15 cellular contexts compared by ENCODE assay signal in the genomic region with DNA sequence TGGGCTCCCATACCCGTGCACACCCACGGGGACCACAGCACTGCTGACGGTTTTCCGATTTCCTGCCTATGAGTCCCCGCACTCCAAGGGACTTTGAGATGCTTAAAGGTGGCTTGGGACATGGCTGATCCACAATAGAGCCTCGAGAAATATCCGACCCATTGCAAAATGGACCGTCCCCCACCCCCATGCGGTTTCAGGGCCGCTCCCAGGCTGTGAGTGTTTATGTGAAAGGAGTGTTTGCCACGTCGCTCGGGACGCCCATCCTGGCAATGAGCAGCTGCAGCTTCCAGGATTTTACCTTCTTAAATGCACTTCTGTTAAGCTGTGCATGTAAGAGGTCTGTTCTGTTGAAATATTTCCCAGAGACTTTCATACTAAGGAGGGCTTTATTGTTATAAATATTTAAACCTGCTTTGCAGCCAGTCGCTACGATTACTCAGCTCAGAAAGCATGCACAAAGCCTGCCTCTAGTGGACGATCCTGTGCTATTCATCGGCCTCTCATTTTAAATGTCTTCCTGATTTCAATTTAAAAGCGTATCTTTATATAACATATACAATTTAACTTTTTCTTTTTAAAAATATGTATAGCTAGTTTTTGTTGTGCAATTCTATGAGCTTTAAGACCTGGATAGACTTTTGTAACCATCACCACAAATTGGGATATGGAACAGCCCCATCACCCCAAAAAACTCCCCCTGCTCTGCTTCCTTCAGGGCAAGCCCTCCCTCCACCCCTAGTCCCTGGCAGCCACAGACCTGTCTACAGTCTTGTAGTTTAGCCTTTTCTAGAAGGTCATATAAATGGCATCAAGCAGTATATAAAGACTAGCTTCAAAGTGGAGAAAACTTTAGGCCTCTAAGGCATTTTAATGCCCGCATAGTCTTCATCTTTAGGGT.
DNase-seq lines count a peak whose midpoint lies in the region; ATAC-seq and TF ChIP-seq lines count a peak whose summit lies in the region.
"Had no signal": no experiment of that assay in that cellular context is flagged by ENCODE, and none has a peak within 500 bp of the region (broad histone marks: within the 10 kb centered on the region; RNA-seq: fewer than 3 reads in every experiment).

No MANE protein-coding gene starts in this region.

- H3K4me1 ChIP-seq in neuronal stem cell (ENCODE audit: control insufficient read depth in 2 of 2, insufficient read depth in 1 of 2, low read depth in 1 of 2, low read length in 2 of 2) (peaks cover 0 to 16% of the 10 kb centered on the region in 2 donors), esophagus squamous epithelium (no peaks in the 10 kb centered on the region), suprapubic skin (no peaks in the 10 kb centered on the region)

- DNase-seq in GM06990 (ENCODE audit: extremely low read depth, insufficient read length) (no peak), NB4 (ENCODE audit: low read depth) (no peak), endothelial cell (ENCODE audit: low spot score) (no peak), neuronal stem cell (ENCODE audit: low spot score) (no peak), COLO829 (ENCODE audit: low spot score) (no peak), esophagus squamous epithelium (lab: John Stamatoyannopoulos, UW) (no peak), suprapubic skin (ENCODE audit: low spot score in 2 of 2) (no peak)
- DNase-seq: activated CD4-positive, alpha-beta T cell treated with anti-CD3 and anti-CD28 coated beads, Interleukin-2, amount 50 U/mL, for 1 hour; activated gamma-delta T cell; CD8-positive, alpha-beta T cell; H7; naive thymus-derived CD8-positive, alpha-beta T cell; NCI-H2171 treated with DMSO at 0.1 percent for 48 hours; SIG-M5 had no signal

- H3K27ac ChIP-seq in neuronal stem cell (replicated peaks; ENCODE audit: low read length) = no peak overlapping the region
- H3K27ac ChIP-seq in esophagus squamous epithelium = no peak overlapping the region
- no peak overlapping the region for H3K27ac ChIP-seq in suprapubic skin

- H3K9ac ChIP-seq in neuronal stem cell (ENCODE audit: low read depth, low read length, poor library complexity) = no peak overlapping the region

- peak overlapping the region; percentile 21 for H2BK15ac ChIP-seq in neuronal stem cell (ENCODE audit: low read length)

- H3K9me3 Mint-ChIP-seq in endothelial cell (ENCODE audit: unreplicated experiment) = no peaks in the 10 kb centered on the region
- H3K9me3 Mint-ChIP-seq: CD8-positive, alpha-beta T cell had no signal

- peak overlapping the region; percentile 80 for H3K23ac ChIP-seq in neuronal stem cell (ENCODE audit: low read depth, low read length, poor library complexity)

- 100% methylated on average over 1 of the region's 20 CpGs; no CpG with 5 or more reads in 1 of the 2 donors for WGBS in neuronal stem cell (ENCODE audit: extremely low coverage in 2 of 2, insufficient read length in 2 of 2, insufficient replicate concordance in 1 of 2), 2 donors
- 48 to 62% methylated on average over 16 to 18 of the region's 20 CpGs for WGBS in esophagus squamous epithelium, 2 donors
- WGBS in suprapubic skin = 62% methylated on average over 20 of the region's 20 CpGs

- peaks cover 4% of the 10 kb centered on the region for H3K4me1 Mint-ChIP-seq in endothelial cell (ENCODE audit: unreplicated experiment)
- H3K4me1 Mint-ChIP-seq: naive thymus-derived CD8-positive, alpha-beta T cell had no signal

- H3K4me3 Mint-ChIP-seq in endothelial cell (ENCODE audit: unreplicated experiment) = no peak overlapping the region
- H3K4me3 Mint-ChIP-seq: CD8-positive, alpha-beta T cell; naive thymus-derived CD8-positive, alpha-beta T cell had no signal

- H3K27me3 Mint-ChIP-seq in endothelial cell (ENCODE audit: unreplicated experiment) = no peaks in the 10 kb centered on the region
- H3K27me3 Mint-ChIP-seq: naive thymus-derived CD8-positive, alpha-beta T cell had no signal

- H4K91ac ChIP-seq in neuronal stem cell (ENCODE audit: low read depth, low read length, poor library complexity) = no peak overlapping the region

- H2AK5ac ChIP-seq in neuronal stem cell (ENCODE audit: low read depth, low read length) = peak overlapping the region; percentile 69

- no peaks in the 10 kb centered on the region for H3K36me3 Mint-ChIP-seq in endothelial cell (ENCODE audit: low read depth, unreplicated experiment)
- H3K36me3 Mint-ChIP-seq: CD8-positive, alpha-beta T cell; naive thymus-derived CD8-positive, alpha-beta T cell had no signal

- H3K36me3 ChIP-seq in GM06990 (ENCODE audit: control insufficient read depth, insufficient read depth, low read length) (no peaks in the 10 kb centered on the region), neuronal stem cell (replicated peaks in 1 of 2; ENCODE audit: control insufficient read depth in 2 of 2, insufficient read depth in 2 of 2, low read length in 2 of 2) (no peaks in the 10 kb centered on the region), esophagus squamous epithelium (no peaks in the 10 kb centered on the region), suprapubic skin (no peaks in the 10 kb centered on the region)

- no peak overlapping the region for H3K27ac Mint-ChIP-seq in endothelial cell (ENCODE audit: unreplicated experiment)
- H3K27ac Mint-ChIP-seq: CD8-positive, alpha-beta T cell; naive thymus-derived CD8-positive, alpha-beta T cell had no signal

- peak overlapping the region; percentile 54 for H2BK5ac ChIP-seq in neuronal stem cell (ENCODE audit: low read length)

- no peak overlapping the region for H3K4me3 ChIP-seq in GM06990 (replicated peaks; ENCODE audit: low read depth, low read length)
- no peak overlapping the region for H3K4me3 ChIP-seq in NB4 (ENCODE audit: low read depth, low read length)
- H3K4me3 ChIP-seq in neuronal stem cell (ENCODE audit: low read length in 2 of 2) = no peak overlapping the region
- H3K4me3 ChIP-seq in esophagus squamous epithelium = no peak overlapping the region
- no peak overlapping the region for H3K4me3 ChIP-seq in suprapubic skin

- no peak for TF ChIP-seq EP300 in suprapubic skin (IDR thresholded peaks at IDR 0.05)

- no peak for TF ChIP-seq POLR2A in NB4 (IDR thresholded peaks at IDR 0.05; ENCODE audit: extremely low read depth, insufficient read length)
- no peak for TF ChIP-seq POLR2A in esophagus squamous epithelium (IDR thresholded peaks at IDR 0.05)
- no peak for TF ChIP-seq POLR2A in suprapubic skin (IDR thresholded peaks at IDR 0.05)

- no peak overlapping the region for H4K8ac ChIP-seq in neuronal stem cell (ENCODE audit: low read depth, low read length)

- no peaks in the 10 kb centered on the region for H3K27me3 ChIP-seq in GM06990 (replicated peaks; ENCODE audit: control insufficient read depth, insufficient read depth, low read length)
- peaks cover 0 to 19% (median 0%) of the 10 kb centered on the region in 3 experiments for H3K27me3 ChIP-seq in neuronal stem cell (ENCODE audit: control insufficient read depth in 3 of 3, insufficient read depth in 3 of 3, low read depth in 1 of 3, low read length in 3 of 3)
- no peaks in the 10 kb centered on the region for H3K27me3 ChIP-seq in esophagus squamous epithelium
- H3K27me3 ChIP-seq in suprapubic skin = no peaks in the 10 kb centered on the region

- H3K18ac ChIP-seq in neuronal stem cell (ENCODE audit: low read length) = peak overlapping the region; percentile 91

- H2AFZ ChIP-seq in neuronal stem cell (ENCODE audit: low read length) = no peak overlapping the region

- no peak overlapping the region for H3K14ac ChIP-seq in neuronal stem cell (ENCODE audit: low read length)

- no peak for ATAC-seq in HG03521 (IDR thresholded peaks at IDR 0.05; ENCODE audit: unreplicated experiment)
- ATAC-seq: CD8-positive, alpha-beta T cell; naive thymus-derived CD8-positive, alpha-beta T cell had no signal

- no peak overlapping the region for H3K4me2 ChIP-seq in neuronal stem cell (ENCODE audit: insufficient read depth, low read length, poor library complexity, severe bottlenecking)

- no peaks in the 10 kb centered on the region for H3K79me1 ChIP-seq in neuronal stem cell (ENCODE audit: low read depth, low read length)

- intact Hi-C loops in esophagus squamous epithelium (cut with DNase I) = no loop called here

- H3K4ac ChIP-seq in neuronal stem cell (ENCODE audit: low read length) = peak overlapping the region; percentile 29

- H2BK120ac ChIP-seq in neuronal stem cell (ENCODE audit: low read depth, low read length) = peak overlapping the region; percentile 51

- H3K9me3 ChIP-seq in neuronal stem cell (replicated peaks in 1 of 2; ENCODE audit: control insufficient read depth in 2 of 2, insufficient read depth in 1 of 2, low read depth in 1 of 2, low read length in 2 of 2) = no peaks in the 10 kb centered on the region
- peaks cover 0 to 17% (median 0%) of the 10 kb centered on the region in 3 donors for H3K9me3 ChIP-seq in esophagus squamous epithelium
- peaks cover 3% of the 10 kb centered on the region for H3K9me3 ChIP-seq in suprapubic skin

- TF ChIP-seq CTCF in GM06990 (IDR thresholded peaks at IDR 0.05; ENCODE audit: insufficient read depth, low read length, poor library complexity, severe bottlenecking) = peak; percentile 1
- peak; percentile 61 for TF ChIP-seq CTCF in NB4 (IDR thresholded peaks at IDR 0.05; ENCODE audit: low read depth, low read length)
- peak; percentile 34 for TF ChIP-seq CTCF in endothelial cell (IDR thresholded peaks at IDR 0.05; ENCODE audit: unreplicated experiment)
- peak in 1 of 6 experiments; percentile 14 for TF ChIP-seq CTCF in esophagus squamous epithelium (IDR thresholded peaks at IDR 0.05)
- no peak for TF ChIP-seq CTCF in suprapubic skin (IDR thresholded peaks at IDR 0.05)

- peak overlapping the region; percentile 41 for H2BK12ac ChIP-seq in neuronal stem cell (ENCODE audit: low read length)

Comparison
In these comparisons a context has a peak if more than half of its experiments do, and no peak if none do; other contexts are left out.
1. CTCF ChIP-seq: peak in GM06990 (single experiment), NB4 (single experiment) and endothelial cell (single experiment); none in suprapubic skin (0 of 2).